In genomic region chr17:62676952-62677596, GRCh38 we compare ENCODE assay signal across 10 cellular contexts.
"Had no signal": no experiment of that assay in that cellular context is flagged by ENCODE, and none has a peak within 500 bp of the region (broad histone marks: within the 10 kb centered on the region; RNA-seq: fewer than 3 reads in every experiment).

No MANE protein-coding gene starts in this region.

- DNase-seq: cortex of kidney; dorsolateral prefrontal cortex; effector CD8-positive, alpha-beta T cell; foreskin melanocyte; kidney; small intestine; stimulated activated CD4-positive, alpha-beta T cell treated with anti-CD3 and anti-CD28 coated beads, Interleukin-2, amount 100 ng/mL, for 48 hours; stimulated activated naive CD4-positive, alpha-beta T cell treated with Interleukin-2 at 50 U/mL for 16 hours; trophoblast cell had no signal

- H3K27ac ChIP-seq: dorsolateral prefrontal cortex, hepatocyte had no signal

- H3K27me3 ChIP-seq: dorsolateral prefrontal cortex, hepatocyte had no signal

- H3K4me3 ChIP-seq: dorsolateral prefrontal cortex, hepatocyte had no signal
